In genomic region chrX:45267007-45267406, GRCh38 we compare ENCODE assay signal across 23 cellular contexts.
A peak's percentile ranks its signal among the peaks of the same experiment; 100 is the strongest.
DNase-seq lines count a peak whose midpoint lies in the region; ATAC-seq, FAIRE-seq and TF ChIP-seq lines count a peak whose summit lies in the region.
"Had no signal": no experiment of that assay in that cellular context is flagged by ENCODE, and none has a peak within 500 bp of the region (broad histone marks: within the 10 kb centered on the region; RNA-seq: fewer than 3 reads in every experiment).

No MANE protein-coding gene starts in this region.

- no peaks in the 10 kb centered on the region for H3K4me1 ChIP-seq in astrocyte (ENCODE audit: insufficient read depth, low read length)
- H3K4me1 ChIP-seq: BLaER1, Caco-2 had no signal

- H3K36me3 ChIP-seq in astrocyte (ENCODE audit: insufficient read depth, low read length): no peaks in the 10 kb centered on the region
- H3K36me3 ChIP-seq: BLaER1 had no signal

- H3K27me3 Mint-ChIP-seq in astrocyte (ENCODE audit: low read depth, unreplicated experiment) (no peaks in the 10 kb centered on the region), memory B cell (no peaks in the 10 kb centered on the region)
- H3K27me3 Mint-ChIP-seq: B cell; CD4-positive, CD25-positive, alpha-beta regulatory T cell had no signal

- H3K4me3 ChIP-seq in astrocyte (ENCODE audit: insufficient read depth, low read depth, low read length): no peak overlapping the region
- H3K4me3 ChIP-seq: BLaER1, GM23338 had no signal

- H3K27ac ChIP-seq in astrocyte (ENCODE audit: low read depth, low read length): no peak overlapping the region
- H3K27ac ChIP-seq: 22Rv1, BLaER1, C4-2B had no signal

- H3K27ac Mint-ChIP-seq in astrocyte (ENCODE audit: unreplicated experiment) (no peak overlapping the region), memory B cell (peak overlapping the region; percentile 62)
- H3K27ac Mint-ChIP-seq: B cell; CD4-positive, CD25-positive, alpha-beta regulatory T cell; CD8-positive, alpha-beta T cell; GM23338; H9; HFFc6 had no signal

- H3K9ac ChIP-seq in astrocyte (ENCODE audit: low read length): no peak overlapping the region
- H3K9ac ChIP-seq: BLaER1 had no signal

- H3K79me2 ChIP-seq in astrocyte (ENCODE audit: insufficient read depth, low read length): no peaks in the 10 kb centered on the region

- H3K4me1 Mint-ChIP-seq in astrocyte (ENCODE audit: low read depth, unreplicated experiment) (no peaks in the 10 kb centered on the region), memory B cell (no peaks in the 10 kb centered on the region)
- H3K4me1 Mint-ChIP-seq: B cell; CD4-positive, CD25-positive, alpha-beta regulatory T cell; GM23338; H9 had no signal

- no peaks in the 10 kb centered on the region for H3K9me3 ChIP-seq in astrocyte (ENCODE audit: insufficient read depth, low read depth, low read length)
- H3K9me3 ChIP-seq: BLaER1, Caco-2 had no signal

- peak; percentile 6 for DNase-seq in NCI-H748 treated with DMSO at 0.1 percent for 48 hours (lab: John Stamatoyannopoulos, UW)
- DNase-seq in NCI-H748 (lab: John Stamatoyannopoulos, UW; ENCODE audit: unreplicated experiment): no peak
- peak; percentile 6 for DNase-seq in NCI-H1417 treated with DMSO at 0.1 percent for 48 hours (lab: John Stamatoyannopoulos, UW)
- no peak for DNase-seq in astrocyte (ENCODE audit: low read depth)
- DNase-seq in memory B cell (ENCODE audit: low spot score in 2 of 2): no peak
- DNase-seq in NCI-H2081 treated with DMSO at 0.1 percent for 48 hours (lab: John Stamatoyannopoulos, UW): no peak
- DNase-seq in HuH-7 (ENCODE audit: low spot score): no peak
- DNase-seq: Caco-2; CD4-positive, CD25-positive, alpha-beta regulatory T cell; CD8-positive, alpha-beta T cell; DMS153; DND-41; H9; HFFc6 had no signal

- no peak overlapping the region for H3K4me2 ChIP-seq in astrocyte (ENCODE audit: low read length)
- H3K4me2 ChIP-seq: BLaER1, GM23338 had no signal

- H3K27me3 ChIP-seq in astrocyte (ENCODE audit: insufficient read depth, low read length): no peaks in the 10 kb centered on the region
- H3K27me3 ChIP-seq: BLaER1 had no signal

- H3K36me3 Mint-ChIP-seq in astrocyte (ENCODE audit: low read depth, unreplicated experiment): no peaks in the 10 kb centered on the region
- no peaks in the 10 kb centered on the region for H3K36me3 Mint-ChIP-seq in memory B cell
- H3K36me3 Mint-ChIP-seq: CD4-positive, CD25-positive, alpha-beta regulatory T cell; CD8-positive, alpha-beta T cell had no signal

- no peaks in the 10 kb centered on the region for H4K20me1 ChIP-seq in astrocyte (ENCODE audit: insufficient read depth, low read length)
- H4K20me1 ChIP-seq: BLaER1 had no signal

- FAIRE-seq in astrocyte (lab: Jason Lieb, UNC): peak; percentile 67
- FAIRE-seq: A204.1, G401.6 had no signal

- H3K4me3 Mint-ChIP-seq in astrocyte (ENCODE audit: unreplicated experiment): no peak overlapping the region
- H3K4me3 Mint-ChIP-seq in memory B cell: no peak overlapping the region
- H3K4me3 Mint-ChIP-seq: B cell; CD4-positive, CD25-positive, alpha-beta regulatory T cell; CD8-positive, alpha-beta T cell; GM23338; H9; HFFc6 had no signal

- no peak overlapping the region for H2AFZ ChIP-seq in astrocyte (ENCODE audit: low read depth, low read length)
- H2AFZ ChIP-seq: GM23338 had no signal

- peaks cover 8% of the 10 kb centered on the region for H3K9me3 Mint-ChIP-seq in astrocyte (ENCODE audit: unreplicated experiment)
- no peaks in the 10 kb centered on the region for H3K9me3 Mint-ChIP-seq in memory B cell
- H3K9me3 Mint-ChIP-seq: CD8-positive, alpha-beta T cell; GM23338; HFFc6 had no signal

- TF ChIP-seq CTCF in astrocyte (IDR thresholded peaks at IDR 0.05; ENCODE audit: insufficient read depth, low read depth, low read length): no peak

- ATAC-seq in memory B cell (ENCODE audit: low read depth): no peak
- ATAC-seq in GM21367 (IDR thresholded peaks at IDR 0.05; ENCODE audit: unreplicated experiment): no peak
- ATAC-seq: CD8-positive, alpha-beta T cell; GM23338; HCT116 had no signal

Comparison
In these comparisons a context has a peak if more than half of its experiments do, and no peak if none do; other contexts are left out.
1. DNase-seq: peak in NCI-H748 treated with DMSO at 0.1 percent for 48 hours (single experiment) and NCI-H1417 treated with DMSO at 0.1 percent for 48 hours (single experiment); none in NCI-H748 (single experiment), astrocyte (single experiment), memory B cell (0 of 2), NCI-H2081 treated with DMSO at 0.1 percent for 48 hours (single experiment) and HuH-7 (single experiment).